23 cellular contexts compared by ENCODE assay signal in the genomic region with DNA sequence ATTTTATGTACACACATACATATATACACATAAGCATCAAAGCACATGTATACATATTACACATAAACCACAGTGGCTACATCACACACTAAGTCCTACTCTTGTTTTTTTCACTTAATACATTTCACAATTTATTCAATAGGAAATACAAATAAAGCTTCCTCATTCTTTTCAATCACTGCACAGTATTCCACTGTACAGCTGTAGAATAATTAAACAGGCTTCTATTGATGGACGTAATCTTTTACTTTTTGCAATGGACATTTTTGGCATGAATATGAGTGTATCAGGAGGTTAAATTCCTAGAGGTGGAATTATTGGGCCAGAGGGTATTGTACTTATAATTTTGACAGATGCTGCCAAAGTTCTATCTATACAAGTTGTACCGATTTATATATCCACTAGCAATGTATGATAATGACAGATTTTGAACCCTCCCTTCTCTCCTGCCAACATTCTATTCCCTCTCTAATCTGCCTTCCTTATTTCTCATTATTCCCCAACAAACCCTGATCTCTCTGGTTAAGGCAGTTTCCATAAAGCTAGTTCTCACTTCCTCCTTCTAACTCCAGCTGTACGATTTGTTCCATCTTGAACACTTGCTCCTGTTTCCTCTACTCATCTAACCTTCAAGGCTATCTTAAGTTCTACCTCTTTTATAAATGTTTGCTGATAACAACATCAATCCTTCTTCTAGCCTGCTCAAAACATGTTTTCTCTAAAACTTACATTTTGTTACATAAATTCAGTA. TPM values are rescaled to one million over a fixed set of nuclear protein-coding genes. Genes with fewer than 3 reads are reported as not detected.
A peak's percentile ranks its signal among the peaks of the same experiment; 100 is the strongest.
DNase-seq lines count a peak whose midpoint lies in the region; ATAC-seq, FAIRE-seq and TF ChIP-seq lines count a peak whose summit lies in the region.
"Had no signal": no experiment of that assay in that cellular context is flagged by ENCODE, and none has a peak within 500 bp of the region (broad histone marks: within the 10 kb centered on the region; RNA-seq: fewer than 3 reads in every experiment).

No MANE protein-coding gene starts in this region.

- TF ChIP-seq POLR2A in NB4 (IDR thresholded peaks at IDR 0.05; ENCODE audit: extremely low read depth, insufficient read length) (no peak), K562 (conservative IDR thresholded peaks at IDR 0.05) (no peak)

- H3K9me1 ChIP-seq in K562 (ENCODE audit: control insufficient read depth, insufficient read depth, low read length) = no peaks in the 10 kb centered on the region

- H4K20me1 ChIP-seq in K562 (replicated peaks; ENCODE audit: control insufficient read depth, insufficient read depth, low read length) = no peaks in the 10 kb centered on the region

- H3K4me1 Mint-ChIP-seq in Caco-2 (ENCODE audit: low read depth, unreplicated experiment) = peaks cover 12% of the 10 kb centered on the region

- no peak overlapping the region for H3K4me2 ChIP-seq in K562 (ENCODE audit: insufficient read depth, low read length)

- H3K4me3 Mint-ChIP-seq in Caco-2 (ENCODE audit: unreplicated experiment) = no peak overlapping the region
- H3K4me3 Mint-ChIP-seq: nephron progenitor cell had no signal

- H3K9ac ChIP-seq in K562 (ENCODE audit: insufficient read depth in 1 of 2, low read depth in 2 of 2, low read length in 2 of 2) = no peak overlapping the region

- peaks cover 19% of the 10 kb centered on the region; the same call in 2 of the 3 replicates for H3K79me2 ChIP-seq in K562 (ENCODE audit: control insufficient read depth, insufficient read depth, low read length)

- H3K9me3 Mint-ChIP-seq in Caco-2 (ENCODE audit: unreplicated experiment) = no peaks in the 10 kb centered on the region
- H3K9me3 Mint-ChIP-seq: activated T-helper 2 cell treated with anti-CD3 and anti-CD28 coated beads, Interferon-gamma antibody, Interleukin-2, Interleukin-4, amounts not matched to agents 10 μg/mL and 5 μg/mL and 100 μg/mL, durations not matched to agents 14 hours and 24 hours and 36 hours; nephron progenitor cell had no signal

- TF ChIP-seq EP300 in K562 (IDR thresholded peaks at IDR 0.05; ENCODE audit: low read length) = no peak

- DNase-seq in A673 (ENCODE audit: low spot score) = no peak
- DNase-seq in Caco-2 = no peak
- peak; percentile 8 for DNase-seq in NB4 (ENCODE audit: low read depth)
- DNase-seq in K562 (ENCODE audit: extremely low read depth in 1 of 4, low spot score in 3 of 4) = no peak
- no peak for DNase-seq in NK-92 treated with Interleukin-12 subunit alpha and Interleukin-12 subunit beta, amount 100 ng/mL, for 24 hours (lab: John Stamatoyannopoulos, UW)
- DNase-seq in EL = no peak
- DNase-seq: activated CD4-positive, alpha-beta T cell treated with anti-CD3 and anti-CD28 coated beads for 48 hours; colonic mucosa; DMS79; glutamatergic neuron; left colon; midbrain; NCI-H2029; NCI-H226; NCI-H82; nephron progenitor cell; stimulated activated naive CD4-positive, alpha-beta T cell treated with Interleukin-2 at 50 U/mL for 16 hours; SW 1271; tibial artery had no signal

- H3K9me3 ChIP-seq in A673 (ENCODE audit: low read depth, low read length, poor library complexity, severe bottlenecking) (no peaks in the 10 kb centered on the region), Caco-2 (no peaks in the 10 kb centered on the region), K562 (replicated peaks; ENCODE audit: control insufficient read depth, insufficient read depth, low read depth, low read length) (no peaks in the 10 kb centered on the region)
- H3K9me3 ChIP-seq: colonic mucosa, tibial artery had no signal

- POLR2A ChIA-PET in A673 (lab: Charles Lee; ENCODE audit: low non-redundant PET) = no interaction called here
- POLR2A ChIA-PET in Caco-2 (lab: Charles Lee) = no interaction called here
- POLR2A ChIA-PET in K562 (lab: Yijun Ruan, JAX) = interaction anchor here (0.7 to 1.4 kb wide), 4 partner anchors 10 to 23 kb away, joined by 3 to 5 read pairs (median 3); no protein-coding TSS in a partner anchor

- TF ChIP-seq RAD21 in K562 (CRISPR knock-in tag; conservative IDR thresholded peaks at IDR 0.05 in 1 of 2, IDR thresholded peaks at IDR 0.05 in 1 of 2) = no peak

- no peak overlapping the region for H2AFZ ChIP-seq in K562 (ENCODE audit: low read depth, low read length)

- H3K36me3 Mint-ChIP-seq in Caco-2 (ENCODE audit: insufficient read depth, unreplicated experiment) = peaks cover 31% of the 10 kb centered on the region

- ATAC-seq in K562 = no peak
- no peak for ATAC-seq in GM21528 (IDR thresholded peaks at IDR 0.05; ENCODE audit: low FRiP score, unreplicated experiment)
- no peak for ATAC-seq in HG03159 (IDR thresholded peaks at IDR 0.05; ENCODE audit: unreplicated experiment)
- ATAC-seq: left colon had no signal

- TF ChIP-seq CTCF in A673 (conservative IDR thresholded peaks at IDR 0.05; ENCODE audit: low read depth, low read length) = no peak
- TF ChIP-seq CTCF in Caco-2 (IDR thresholded peaks at IDR 0.05; ENCODE audit: insufficient read depth in 1 of 2, low read depth in 1 of 2, low read length in 1 of 2, severe bottlenecking in 1 of 2, unreplicated experiment in 1 of 2) = no peak
- TF ChIP-seq CTCF in NB4 (IDR thresholded peaks at IDR 0.05; ENCODE audit: low read depth, low read length) = no peak
- TF ChIP-seq CTCF in K562 (IDR thresholded peaks at IDR 0.05 in 2 of 3, conservative IDR thresholded peaks at IDR 0.05 in 1 of 3; ENCODE audit: insufficient read depth in 2 of 3, low read depth in 1 of 3, low read length in 3 of 3) = no peak

- FAIRE-seq in K562 (lab: Jason Lieb, UNC) = no peak
- FAIRE-seq: TTC549 had no signal

- H3K4me3 ChIP-seq in A673 (ENCODE audit: low read depth, low read length, poor library complexity, severe bottlenecking) = no peak overlapping the region
- no peak overlapping the region for H3K4me3 ChIP-seq in Caco-2 (ENCODE audit: low read depth, low read length)
- H3K4me3 ChIP-seq in NB4 (ENCODE audit: low read depth, low read length) = no peak overlapping the region
- H3K4me3 ChIP-seq in K562 = no peak overlapping the region
- H3K4me3 ChIP-seq: colonic mucosa, tibial artery had no signal

- H3K4me1 ChIP-seq in A673 (ENCODE audit: insufficient read depth, low read length, poor library complexity, severe bottlenecking) = peaks cover 38% of the 10 kb centered on the region
- 0 out of 2 replicates have a peak, but pooled peaks cover 12% of the 10 kb centered on the region for H3K4me1 ChIP-seq in Caco-2
- H3K4me1 ChIP-seq in K562 (replicated peaks in 1 of 2; ENCODE audit: control insufficient read depth in 2 of 2, insufficient read depth in 2 of 2, low read length in 2 of 2) = peaks cover 7 to 33% of the 10 kb centered on the region in 2 experiments; a peak in 3 of 5 replicates
- H3K4me1 ChIP-seq: colonic mucosa had no signal

- BruUV-seq in A673 (replicated peaks; lab: Mats Ljungman, UMichigan) (no TSS peak), Caco-2 (replicated peaks; lab: Mats Ljungman, UMichigan) (no TSS peak), K562 (replicated peaks; lab: Mats Ljungman, UMichigan) (no TSS peak)

- 84% methylated on average over 3 of the region's 3 CpGs for WGBS in K562 (ENCODE audit: insufficient coverage, low coverage, missing lambda C conversion rate)

- CTCF ChIA-PET in A673 (lab: Charles Lee) = no interaction called here
- CTCF ChIA-PET in Caco-2 (lab: Charles Lee) = no interaction called here
- CTCF ChIA-PET in K562 (lab: Yijun Ruan, JAX; ENCODE audit: low intra/inter-chr PET ratio) = no interaction called here

- H3K27me3 Mint-ChIP-seq in Caco-2 (ENCODE audit: insufficient read depth, unreplicated experiment) = no peaks in the 10 kb centered on the region

- in situ Hi-C loops in K562 (cut with MboI) = no loop called here

- peak overlapping the region; percentile 3 for H3K27ac Mint-ChIP-seq in Caco-2 (ENCODE audit: unreplicated experiment)
- H3K27ac Mint-ChIP-seq: activated T-helper 2 cell treated with anti-CD3 and anti-CD28 coated beads, Interferon-gamma antibody, Interleukin-2, Interleukin-4, amounts not matched to agents 10 μg/mL and 5 μg/mL and 100 μg/mL, durations not matched to agents 14 hours and 24 hours and 36 hours; nephron progenitor cell had no signal

- intact Hi-C loops in A673 (cut with micrococcal nuclease; ENCODE audit: unreplicated experiment) (loop anchor here (5.0 kb wide), 1 partner anchor 148 kb away; no protein-coding TSS in a partner anchor), Caco-2 (cut with micrococcal nuclease; ENCODE audit: unreplicated experiment) (no loop called here), K562 (cut with micrococcal nuclease) (loop anchor here (5.0 kb wide), 1 partner anchor 53 kb away; no protein-coding TSS in a partner anchor)

- H3K27ac ChIP-seq in A673 (ENCODE audit: low read depth, low read length, poor library complexity, severe bottlenecking) = peak overlapping the region; percentile 48
- no peak overlapping the region for H3K27ac ChIP-seq in K562 (ENCODE audit: extremely low read depth, low read depth, low read length)
- H3K27ac ChIP-seq: colonic mucosa had no signal

- peaks cover 5% of the 10 kb centered on the region for H3K36me3 ChIP-seq in A673 (ENCODE audit: insufficient read depth, low read length, poor library complexity, severe bottlenecking)
- H3K36me3 ChIP-seq in Caco-2 (ENCODE audit: control insufficient read depth, insufficient read depth, low read length) = no peaks in the 10 kb centered on the region
- H3K36me3 ChIP-seq in K562 (ENCODE audit: control insufficient read depth, insufficient read depth, low read length) = peaks cover 58% of the 10 kb centered on the region
- H3K36me3 ChIP-seq: colonic mucosa, tibial artery had no signal

- H3K27me3 ChIP-seq in A673 (replicated peaks; ENCODE audit: insufficient read depth, low read depth, low read length, poor library complexity) (no peaks in the 10 kb centered on the region), Caco-2 (replicated peaks; ENCODE audit: control insufficient read depth, insufficient read depth, low read length) (no peaks in the 10 kb centered on the region), K562 (ENCODE audit: control insufficient read depth in 2 of 2, insufficient read depth in 2 of 2, low read length in 2 of 2) (no peaks in the 10 kb centered on the region)
- H3K27me3 ChIP-seq: colonic mucosa, tibial artery had no signal

RNA-seq across cellular contexts. Expression of a gene that starts 35.2 kb away (rescaled TPM):
- total RNA-seq in A673 (2021) (83.2 and 88.6 TPM in 2 replicates), Caco-2 (2022) (71.1 and 83.8 TPM in 2 replicates), K562 (2014; rRNA removed) (79.2 and 90.9 TPM in 2 replicates), K562 (2014; rRNA removed; fragmentation: Illumina TruSeq; extraction: Trizol) (127 and 130 TPM in 2 replicates), K562 (2015; rRNA removed; fragmentation: Illumina TruSeq; extraction: Trizol) (104 and 105 TPM in 2 replicates), K562 (2021) (96.7 and 97.6 TPM in 2 replicates)
- 113 and 199 TPM in 2 replicates for total RNA-seq in K562 (2011; cell fraction: chromatin; rRNA removed; ENCODE audit: low replicate concordance)
- 69.4 and 77.0 TPM in 2 replicates for total RNA-seq in K562 (2011; cell fraction: nucleolus; rRNA removed)
- 108 and 163 TPM in 2 replicates for total RNA-seq in K562 (2011; cell fraction: nucleoplasm; rRNA removed)
- polyA plus RNA-seq in K562 (2011; rRNA removed) (118 and 144 TPM in 2 replicates), K562 (2014; fragmentation: Illumina TruSeq; extraction: Trizol) (111 and 125 TPM in 2 replicates), K562 (2014; fragmentation: Nextera tagmentation; extraction: Ambion mirVana) (100 to 1,000 TPM; 106 to 122 TPM), K562 (2014; rRNA removed) (73.6 and 79.9 TPM in 2 replicates)
- 103 and 114 TPM in 2 replicates for polyA plus RNA-seq in K562 (2011; cell fraction: cytosol; rRNA removed)
- polyA plus RNA-seq in K562 (2011; cell fraction: nucleus; rRNA removed) = 77.8 and 78.9 TPM in 2 replicates
- 64.0 and 66.5 TPM in 2 replicates for polyA plus RNA-seq in K562 (2012)
- 143 and 145 TPM in 2 replicates for polyA minus RNA-seq in K562 (2011; rRNA and poly(A)+ RNA removed)
- polyA minus RNA-seq in K562 (2011; cell fraction: cytosol; rRNA and poly(A)+ RNA removed) = 90.5 and 106 TPM in 2 replicates
- polyA minus RNA-seq in K562 (2011; cell fraction: nucleus; rRNA and poly(A)+ RNA removed) = 64.1 and 85.1 TPM in 2 replicates

RNA-seq across cellular contexts. Expression of a gene that starts 35.3 kb away (rescaled TPM):
- total RNA-seq in A673 (2021) (12.7 and 17.3 TPM in 2 replicates), Caco-2 (2022) (11.6 and 12.5 TPM in 2 replicates), K562 (2014; rRNA removed) (12.5 and 14.6 TPM in 2 replicates), K562 (2014; rRNA removed; fragmentation: Illumina TruSeq; extraction: Trizol) (18.3 and 19.4 TPM in 2 replicates), K562 (2015; rRNA removed; fragmentation: Illumina TruSeq; extraction: Trizol) (11.9 and 12.6 TPM in 2 replicates), K562 (2021) (18.7 and 20.6 TPM in 2 replicates)
- total RNA-seq in K562 (2011; cell fraction: chromatin; rRNA removed; ENCODE audit: low replicate concordance) = 14.6 and 25.8 TPM in 2 replicates
- total RNA-seq in K562 (2011; cell fraction: nucleolus; rRNA removed) = 9.7 and 10.5 TPM in 2 replicates
- 15.5 and 22.9 TPM in 2 replicates for total RNA-seq in K562 (2011; cell fraction: nucleoplasm; rRNA removed)
- polyA plus RNA-seq in K562 (2011; rRNA removed) (24.7 and 28.5 TPM in 2 replicates), K562 (2014; fragmentation: Illumina TruSeq; extraction: Trizol) (13.6 and 14.6 TPM in 2 replicates), K562 (2014; fragmentation: Nextera tagmentation; extraction: Ambion mirVana) (10 to 100 TPM; 18.6 to 19.6 TPM), K562 (2014; rRNA removed) (14.1 and 18.8 TPM in 2 replicates)
- 10.2 and 14.1 TPM in 2 replicates for polyA plus RNA-seq in K562 (2011; cell fraction: cytosol; rRNA removed)
- polyA plus RNA-seq in K562 (2011; cell fraction: nucleus; rRNA removed) = 19.5 and 27.6 TPM in 2 replicates
- 11.1 and 11.4 TPM in 2 replicates for polyA plus RNA-seq in K562 (2012)
- 26.3 and 26.7 TPM in 2 replicates for polyA minus RNA-seq in K562 (2011; rRNA and poly(A)+ RNA removed)
- polyA minus RNA-seq in K562 (2011; cell fraction: cytosol; rRNA and poly(A)+ RNA removed) = 8.0 and 8.8 TPM in 2 replicates
- 14.4 and 18.4 TPM in 2 replicates for polyA minus RNA-seq in K562 (2011; cell fraction: nucleus; rRNA and poly(A)+ RNA removed)
